In the genomic region with DNA sequence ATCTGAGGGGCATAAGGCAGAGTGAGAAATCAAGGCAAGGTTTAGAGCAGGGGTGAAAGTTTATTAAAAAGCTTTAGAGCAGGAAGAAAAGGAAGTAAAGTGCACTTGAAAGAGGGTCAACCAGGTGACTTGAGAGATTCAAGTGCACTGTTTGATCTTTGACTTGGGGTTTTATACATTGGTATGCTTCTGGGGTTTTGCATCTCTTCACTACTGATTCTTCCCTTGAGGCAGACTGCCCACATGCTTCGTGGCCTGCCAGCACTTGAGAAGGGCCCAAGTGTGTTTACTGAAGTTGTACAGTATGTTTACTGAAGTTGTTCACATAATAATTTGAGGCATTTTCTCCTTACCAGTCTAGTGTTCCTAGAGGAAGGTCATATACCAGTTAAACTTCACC, we compare ENCODE assay signal across 21 cellular contexts.
"Had no signal": no experiment of that assay in that cellular context is flagged by ENCODE, and none has a peak within 500 bp of the region (broad histone marks: within the 10 kb centered on the region; RNA-seq: fewer than 3 reads in every experiment).

No MANE protein-coding gene starts in this region.

- H3K27me3 Mint-ChIP-seq: activated CD4-positive, alpha-beta memory T cell treated with anti-CD3 and anti-CD28 coated beads, Interleukin-2, amount 10 ng/mL, durations not matched to agents 7 days and 5 days; activated CD4-positive, alpha-beta T cell treated with anti-CD3 and anti-CD28 coated beads for 36 hours; activated CD8-positive, alpha-beta memory T cell treated with anti-CD3 and anti-CD28 coated beads, Interleukin-2, amount 10 ng/mL, durations not matched to agents 7 days and 5 days; activated naive CD8-positive, alpha-beta T cell treated with anti-CD3 and anti-CD28 coated beads, Interleukin-2, amount 10 ng/mL, durations not matched to agents 7 days and 5 days; activated T-helper 17 cell treated with anti-CD3 and anti-CD28 coated beads, Interleukin-2, amount 50 U/mL, for 72 hours; stimulated activated naive CD8-positive, alpha-beta T cell treated with anti-CD3 and anti-CD28 coated beads, Interleukin-15, amount 100 ng/mL, for 72 hours had no signal

- H3K9me3 ChIP-seq: prostate gland, suprapubic skin, transverse colon had no signal

- DNase-seq: activated CD4-positive, alpha-beta memory T cell treated with anti-CD3 and anti-CD28 coated beads, Interleukin-2, amount 10 ng/mL, durations not matched to agents 7 days and 5 days; activated CD4-positive, alpha-beta T cell treated with anti-CD3 and anti-CD28 coated beads for 36 hours; activated CD8-positive, alpha-beta memory T cell treated with anti-CD3 and anti-CD28 coated beads, Interleukin-2, amount 10 ng/mL, durations not matched to agents 7 days and 5 days; activated naive CD4-positive, alpha-beta T cell treated with Interleukin-2 at 50 U/mL for 16 hours; activated naive CD8-positive, alpha-beta T cell treated with anti-CD3 and anti-CD28 coated beads, Interleukin-2, amount 10 ng/mL, durations not matched to agents 7 days and 5 days; amygdala; dermis blood vessel endothelial cell; effector memory CD4-positive, alpha-beta T cell; left colon; mammary epithelial cell; right cardiac atrium; stimulated activated CD4-positive, alpha-beta T cell treated with anti-CD3 and anti-CD28 coated beads, Interleukin-2, amount 100 ng/mL, for 48 hours; stimulated activated naive CD8-positive, alpha-beta T cell treated with anti-CD3 and anti-CD28 coated beads, Interleukin-15, amount 100 ng/mL, for 72 hours; transverse colon; WERI-Rb-1 had no signal

- FAIRE-seq: islet of Langerhans had no signal

- H3K4me3 ChIP-seq: cardiac muscle cell, prostate gland, suprapubic skin, transverse colon had no signal

- H3K27ac Mint-ChIP-seq: activated CD4-positive, alpha-beta memory T cell treated with anti-CD3 and anti-CD28 coated beads, Interleukin-2, amount 10 ng/mL, durations not matched to agents 7 days and 5 days; activated CD4-positive, alpha-beta T cell treated with anti-CD3 and anti-CD28 coated beads for 36 hours; activated CD8-positive, alpha-beta memory T cell treated with anti-CD3 and anti-CD28 coated beads, Interleukin-2, amount 10 ng/mL, durations not matched to agents 7 days and 5 days; activated naive CD8-positive, alpha-beta T cell treated with anti-CD3 and anti-CD28 coated beads, Interleukin-2, amount 10 ng/mL, durations not matched to agents 7 days and 5 days; activated T-helper 17 cell treated with anti-CD3 and anti-CD28 coated beads, Interleukin-2, amount 50 U/mL, for 72 hours; stimulated activated naive CD8-positive, alpha-beta T cell treated with anti-CD3 and anti-CD28 coated beads, Interleukin-15, amount 100 ng/mL, for 72 hours had no signal

- H3K36me3 ChIP-seq: cardiac muscle cell, prostate gland, suprapubic skin, transverse colon, WERI-Rb-1 had no signal

- H3K36me3 Mint-ChIP-seq: activated CD8-positive, alpha-beta memory T cell treated with anti-CD3 and anti-CD28 coated beads, Interleukin-2, amount 10 ng/mL, durations not matched to agents 7 days and 5 days; activated naive CD8-positive, alpha-beta T cell treated with anti-CD3 and anti-CD28 coated beads, Interleukin-2, amount 10 ng/mL, durations not matched to agents 7 days and 5 days had no signal

- H3K4me1 Mint-ChIP-seq: activated CD4-positive, alpha-beta memory T cell treated with anti-CD3 and anti-CD28 coated beads, Interleukin-2, amount 10 ng/mL, durations not matched to agents 7 days and 5 days; activated CD4-positive, alpha-beta T cell treated with anti-CD3 and anti-CD28 coated beads for 36 hours; activated CD8-positive, alpha-beta memory T cell treated with anti-CD3 and anti-CD28 coated beads, Interleukin-2, amount 10 ng/mL, durations not matched to agents 7 days and 5 days; activated naive CD8-positive, alpha-beta T cell treated with anti-CD3 and anti-CD28 coated beads, Interleukin-2, amount 10 ng/mL, durations not matched to agents 7 days and 5 days; activated T-helper 17 cell treated with anti-CD3 and anti-CD28 coated beads, Interleukin-2, amount 50 U/mL, for 72 hours; neural crest cell; stimulated activated naive CD8-positive, alpha-beta T cell treated with anti-CD3 and anti-CD28 coated beads, Interleukin-15, amount 100 ng/mL, for 72 hours had no signal

- H3K4me1 ChIP-seq: prostate gland, suprapubic skin had no signal

- H3K27me3 ChIP-seq: cardiac muscle cell, suprapubic skin, transverse colon had no signal

- H3K27ac ChIP-seq: prostate gland, suprapubic skin, transverse colon, WERI-Rb-1 had no signal

- H3K4me3 Mint-ChIP-seq: activated CD4-positive, alpha-beta memory T cell treated with anti-CD3 and anti-CD28 coated beads, Interleukin-2, amount 10 ng/mL, durations not matched to agents 7 days and 5 days; activated CD4-positive, alpha-beta T cell treated with anti-CD3 and anti-CD28 coated beads for 36 hours; activated CD8-positive, alpha-beta memory T cell treated with anti-CD3 and anti-CD28 coated beads, Interleukin-2, amount 10 ng/mL, durations not matched to agents 7 days and 5 days; activated naive CD8-positive, alpha-beta T cell treated with anti-CD3 and anti-CD28 coated beads, Interleukin-2, amount 10 ng/mL, durations not matched to agents 7 days and 5 days; activated T-helper 17 cell treated with anti-CD3 and anti-CD28 coated beads, Interleukin-2, amount 50 U/mL, for 72 hours; neural crest cell; stimulated activated naive CD8-positive, alpha-beta T cell treated with anti-CD3 and anti-CD28 coated beads, Interleukin-15, amount 100 ng/mL, for 72 hours had no signal
